ENCODE assay signal across 22 cellular contexts in the genomic region with DNA sequence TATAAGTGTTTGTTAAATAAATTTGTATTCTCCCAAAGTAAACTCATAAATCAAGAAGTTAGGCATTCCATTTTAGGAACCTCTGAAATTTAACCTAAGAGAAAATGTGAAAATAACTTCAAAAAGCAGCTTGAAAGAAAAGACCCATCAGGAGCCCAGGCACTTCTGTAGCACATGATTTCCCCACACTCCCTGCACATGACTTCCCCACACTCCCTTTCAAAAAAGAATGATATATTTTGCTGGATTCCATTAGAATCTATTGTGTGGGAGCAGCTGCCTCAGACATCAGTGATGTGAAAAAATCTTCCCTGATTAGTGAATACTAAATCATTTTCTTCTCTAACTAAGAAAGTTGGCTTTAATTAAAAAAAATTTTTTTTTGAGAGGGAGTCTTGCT.
"Had no signal": no experiment of that assay in that cellular context is flagged by ENCODE, and none has a peak within 500 bp of the region (broad histone marks: within the 10 kb centered on the region; RNA-seq: fewer than 3 reads in every experiment).

No MANE protein-coding gene starts in this region.

- H3K4me1 Mint-ChIP-seq: memory B cell; natural killer cell; stimulated activated naive CD8-positive, alpha-beta T cell treated with anti-CD3 and anti-CD28 coated beads, Interleukin-15, amount 100 ng/mL, for 72 hours had no signal

- H3K4me3 Mint-ChIP-seq: effector memory CD8-positive, alpha-beta T cell; memory B cell; natural killer cell; stimulated activated naive CD8-positive, alpha-beta T cell treated with anti-CD3 and anti-CD28 coated beads, Interleukin-15, amount 100 ng/mL, for 72 hours had no signal

- H3K27ac Mint-ChIP-seq: effector memory CD8-positive, alpha-beta T cell; memory B cell; natural killer cell; progenitor cell of endocrine pancreas had no signal

- H3K36me3 Mint-ChIP-seq: memory B cell, natural killer cell had no signal

- H3K36me3 ChIP-seq: lower lobe of right lung, neutrophil, right atrium auricular region, suprapubic skin, transverse colon, upper lobe of right lung, uterus had no signal

- H3K27ac ChIP-seq: coronary artery, lower lobe of right lung, neutrophil, parathyroid adenoma, right atrium auricular region, suprapubic skin, transverse colon, upper lobe of right lung, uterus had no signal

- H3K4me3 ChIP-seq: coronary artery, lower lobe of right lung, right atrium auricular region, smooth muscle cell, suprapubic skin, transverse colon, upper lobe of right lung, uterus had no signal

- H3K27me3 Mint-ChIP-seq: effector memory CD8-positive, alpha-beta T cell; memory B cell; progenitor cell of endocrine pancreas; stimulated activated naive CD8-positive, alpha-beta T cell treated with anti-CD3 and anti-CD28 coated beads, Interleukin-15, amount 100 ng/mL, for 72 hours had no signal

- ATAC-seq: effector memory CD8-positive, alpha-beta T cell; natural killer cell; sciatic nerve; stimulated activated naive CD8-positive, alpha-beta T cell treated with anti-CD3 and anti-CD28 coated beads, Interleukin-15, amount 100 ng/mL, for 72 hours; upper lobe of right lung had no signal

- H3K79me2 ChIP-seq: parathyroid adenoma had no signal

- H3K4me1 ChIP-seq: lower lobe of right lung, parathyroid adenoma, transverse colon, upper lobe of right lung, uterus had no signal

- H3K9me3 Mint-ChIP-seq: effector memory CD8-positive, alpha-beta T cell; memory B cell; natural killer cell; stimulated activated naive CD8-positive, alpha-beta T cell treated with anti-CD3 and anti-CD28 coated beads, Interleukin-15, amount 100 ng/mL, for 72 hours had no signal

- H2AFZ ChIP-seq: parathyroid adenoma had no signal

- DNase-seq: effector memory CD8-positive, alpha-beta T cell; left ventricle myocardium superior; lower lobe of right lung; natural killer cell; stimulated activated CD4-positive, alpha-beta T cell treated with anti-CD3 and anti-CD28 coated beads, Interleukin-12 subunit alpha, Interleukin-12 subunit beta, amount 100 ng/mL, for 4 hours; stimulated activated CD4-positive, alpha-beta T cell treated with anti-CD3 and anti-CD28 coated beads, Interleukin-1b, Interleukin-23, amount 100 ng/mL, for 48 hours; stimulated activated CD4-positive, alpha-beta T cell treated with anti-CD3 and anti-CD28 coated beads, Interleukin-4, amount 100 ng/mL, for 1 hour; stimulated activated CD8-positive, alpha-beta memory T cell treated with anti-CD3 and anti-CD28 coated beads, Interleukin-4, amount 100 ng/mL, for 48 hours; stimulated activated naive CD4-positive, alpha-beta T cell; stimulated activated naive CD8-positive, alpha-beta T cell treated with anti-CD3 and anti-CD28 coated beads, Interleukin-15, amount 100 ng/mL, for 72 hours; transverse colon; upper lobe of right lung; uterus had no signal

- H3K27me3 ChIP-seq: neutrophil, right atrium auricular region, suprapubic skin, transverse colon, upper lobe of right lung, uterus had no signal
